ENCODE assay signal across 1 cellular context in the genomic region with DNA sequence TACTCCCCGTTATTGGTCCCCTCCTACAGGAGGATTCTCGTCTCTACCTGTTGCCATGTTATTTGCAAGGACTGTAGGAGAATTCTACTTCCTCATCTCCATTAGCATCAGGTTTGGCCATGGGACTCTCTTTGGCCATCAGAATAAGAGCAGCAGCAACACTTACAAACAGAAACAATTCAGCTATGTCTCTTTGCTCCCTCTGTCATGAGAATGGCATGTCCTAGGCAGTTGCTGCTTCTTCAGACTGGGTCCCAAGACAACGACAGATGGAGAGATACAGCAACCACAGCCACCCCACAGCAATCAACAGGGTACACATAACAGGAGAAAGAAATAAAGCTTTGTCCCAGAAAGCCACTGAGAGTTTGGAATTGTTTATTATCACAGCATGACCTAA.
TF ChIP-seq lines count a peak whose summit lies in the region.

No MANE protein-coding gene starts in this region.

TF ChIP-seq in IMR-90, 13 proteins besides CTCF, POLR2A, EP300 and RAD21:
- TF ChIP-seq MAFK (IDR thresholded peaks at IDR 0.05; ENCODE audit: low read depth, low read length) (no peak), FOS (IDR thresholded peaks at IDR 0.05; ENCODE audit: low read depth, low read length) (no peak)
- TF ChIP-seq, protein P1, sequence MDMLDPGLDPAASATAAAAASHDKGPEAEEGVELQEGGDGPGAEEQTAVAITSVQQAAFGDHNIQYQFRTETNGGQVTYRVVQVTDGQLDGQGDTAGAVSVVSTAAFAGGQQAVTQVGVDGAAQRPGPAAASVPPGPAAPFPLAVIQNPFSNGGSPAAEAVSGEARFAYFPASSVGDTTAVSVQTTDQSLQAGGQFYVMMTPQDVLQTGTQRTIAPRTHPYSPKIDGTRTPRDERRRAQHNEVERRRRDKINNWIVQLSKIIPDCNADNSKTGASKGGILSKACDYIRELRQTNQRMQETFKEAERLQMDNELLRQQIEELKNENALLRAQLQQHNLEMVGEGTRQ (IDR thresholded peaks at IDR 0.05; ENCODE audit: low read depth, low read length), result no peak
TF ChIP-seq in IMR-90: peak in this region for 0.
